In the genomic region with DNA sequence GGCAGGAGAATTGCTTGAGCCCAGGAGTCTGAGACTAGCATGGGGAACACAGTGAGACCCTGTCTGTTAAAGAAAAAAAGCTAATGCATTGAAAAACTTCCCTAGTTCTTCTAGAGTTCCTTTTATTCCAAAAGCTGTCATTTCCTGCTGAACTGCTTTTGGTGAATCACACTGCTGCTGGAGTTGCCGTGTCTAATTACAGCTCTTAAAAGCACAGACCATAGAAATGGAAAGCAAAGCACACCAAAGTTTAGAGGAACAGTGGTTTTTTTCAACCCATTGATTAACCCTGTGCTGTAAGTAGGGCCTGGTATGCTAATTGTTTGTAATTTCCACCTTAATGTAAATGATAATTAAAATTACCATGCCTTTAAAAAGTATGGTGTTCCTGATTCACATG, we compare ENCODE assay signal across 12 cellular contexts. TPM values are rescaled to one million over a fixed set of nuclear protein-coding genes. Genes with fewer than 3 reads are reported as not detected.
DNase-seq lines count a peak whose midpoint lies in the region; ATAC-seq and TF ChIP-seq lines count a peak whose summit lies in the region.
"Had no signal": no experiment of that assay in that cellular context is flagged by ENCODE, and none has a peak within 500 bp of the region (broad histone marks: within the 10 kb centered on the region; RNA-seq: fewer than 3 reads in every experiment).

No MANE protein-coding gene starts in this region.

- H3K4me3 Mint-ChIP-seq in osteocyte (ENCODE audit: unreplicated experiment), result no peak overlapping the region

- no peak overlapping the region for H2AFZ ChIP-seq in fibroblast of lung (ENCODE audit: low read length)

- H4K20me1 ChIP-seq in fibroblast of lung (ENCODE audit: control insufficient read depth, extremely low read depth, insufficient read depth, low read length), result no peaks in the 10 kb centered on the region

- no peaks in the 10 kb centered on the region for H3K9me3 Mint-ChIP-seq in osteocyte (ENCODE audit: unreplicated experiment)
- H3K9me3 Mint-ChIP-seq: activated naive CD4-positive, alpha-beta T cell treated with anti-CD3 and anti-CD28 coated beads, Interleukin-2, amount 50 U/mL, for 72 hours had no signal

- H3K4me3 ChIP-seq in HAP-1, result no peak overlapping the region
- H3K4me3 ChIP-seq in SJCRH30, result no peak overlapping the region
- no peak overlapping the region for H3K4me3 ChIP-seq in fibroblast of lung (replicated peaks in 1 of 4; ENCODE audit: control extremely low read depth in 1 of 4, insufficient read depth in 1 of 4, low read depth in 3 of 4, low read length in 4 of 4)
- H3K4me3 ChIP-seq: skin epidermis had no signal

- H3K9ac ChIP-seq in fibroblast of lung (ENCODE audit: insufficient read depth, low read length), result no peak overlapping the region

- H3K27me3 ChIP-seq in HAP-1 (ENCODE audit: low read depth), result no peaks in the 10 kb centered on the region
- H3K27me3 ChIP-seq in SJCRH30, result no peaks in the 10 kb centered on the region
- H3K27me3 ChIP-seq in fibroblast of lung (ENCODE audit: control insufficient read depth, insufficient read depth, low read length), result no peaks in the 10 kb centered on the region

- no peak for ATAC-seq in GM18498 (IDR thresholded peaks at IDR 0.05; ENCODE audit: unreplicated experiment)
- ATAC-seq: activated naive CD4-positive, alpha-beta T cell treated with anti-CD3 and anti-CD28 coated beads, Interleukin-2, amount 50 U/mL, for 72 hours had no signal

- peak overlapping the region; percentile 33 for H3K4me2 ChIP-seq in fibroblast of lung (ENCODE audit: extremely low read depth, insufficient read depth, low read length)

- peaks cover 65% of the 10 kb centered on the region for H3K4me1 Mint-ChIP-seq in osteocyte (ENCODE audit: unreplicated experiment)

- H3K79me2 ChIP-seq in fibroblast of lung (ENCODE audit: control insufficient read depth, insufficient read depth, low read length), result peaks cover 36% of the 10 kb centered on the region

- H3K27ac ChIP-seq in SJCRH30 (peak overlapping the region; percentile 87), fibroblast of lung (ENCODE audit: insufficient read depth, low read length) (peak overlapping the region; percentile 57)

- peaks cover 13% of the 10 kb centered on the region for H3K4me1 ChIP-seq in HAP-1
- peaks cover 53% of the 10 kb centered on the region for H3K4me1 ChIP-seq in SJCRH30
- H3K4me1 ChIP-seq in fibroblast of lung (ENCODE audit: control insufficient read depth, extremely low read depth, insufficient read depth, low read length), result peaks cover 27% of the 10 kb centered on the region

- peak overlapping the region; percentile 78 for H3K27ac Mint-ChIP-seq in osteocyte (ENCODE audit: unreplicated experiment)
- H3K27ac Mint-ChIP-seq: activated naive CD4-positive, alpha-beta T cell treated with anti-CD3 and anti-CD28 coated beads, Interleukin-2, amount 50 U/mL, for 72 hours had no signal

- DNase-seq in HAP-1 (ENCODE audit: low spot score in 2 of 2) (peak; percentile 29 to 71), SJCRH30 (peak; percentile 60 to 87), fibroblast of lung (ENCODE audit: low read depth in 2 of 2) (peak; percentile 70 to 82), osteocyte (ENCODE audit: extremely low spot score, unreplicated experiment) (no peak), NCI-H1694 (lab: John Stamatoyannopoulos, UW) (no peak), medulla oblongata (ENCODE audit: extremely low spot score) (no peak), NK-92 (lab: John Stamatoyannopoulos, UW; ENCODE audit: unreplicated experiment) (no peak)
- DNase-seq: NCI-H526 treated with DMSO at 0.1 percent for 48 hours; stimulated activated naive CD4-positive, alpha-beta T cell treated with Interleukin-2 at 50 U/mL for 16 hours had no signal

- peaks cover 59% of the 10 kb centered on the region for H3K36me3 ChIP-seq in HAP-1 (replicated peaks)
- H3K36me3 ChIP-seq in SJCRH30, result peaks cover 78% of the 10 kb centered on the region
- H3K36me3 ChIP-seq in fibroblast of lung (ENCODE audit: control insufficient read depth, insufficient read depth, low read length), result peaks cover 16% of the 10 kb centered on the region

- H3K27me3 Mint-ChIP-seq in osteocyte (ENCODE audit: unreplicated experiment), result no peaks in the 10 kb centered on the region

- H3K9me3 ChIP-seq in HAP-1 (no peaks in the 10 kb centered on the region), SJCRH30 (replicated peaks) (no peaks in the 10 kb centered on the region), fibroblast of lung (ENCODE audit: control insufficient read depth, insufficient read depth, low read depth, low read length) (no peaks in the 10 kb centered on the region)

- no peak for TF ChIP-seq CTCF in fibroblast of lung (conservative IDR thresholded peaks at IDR 0.05 in 1 of 2, IDR thresholded peaks at IDR 0.05 in 1 of 2; ENCODE audit: low read depth in 1 of 2, low read length in 2 of 2)
- TF ChIP-seq CTCF in osteocyte (IDR thresholded peaks at IDR 0.05), result no peak

- peaks cover 63% of the 10 kb centered on the region for H3K36me3 Mint-ChIP-seq in osteocyte (ENCODE audit: unreplicated experiment)

- in situ Hi-C loops in HAP-1 (cut with MboI; ENCODE audit: low sequenced_read_pairs), result no loop called here

RNA-seq across cellular contexts. Expression of gene SEPTIN11, which starts 52.4 kb away (rescaled TPM):
- 281 and 294 TPM in 2 replicates for total RNA-seq in SJCRH30 (2014; rRNA removed; shearing (Covaris generic))
- total RNA-seq in fibroblast of lung (293 and 688 TPM in 2 replicates), osteocyte (460 and 476 TPM in 2 replicates)
- polyA plus RNA-seq in fibroblast of lung, result 521 and 1,286 TPM in 2 replicates
- polyA plus RNA-seq in fibroblast of lung (2012), result 255 and 662 TPM in 2 replicates
- 89.2 and 208 TPM in 2 replicates for polyA minus RNA-seq in fibroblast of lung (ENCODE audit: low replicate concordance)

Comparison
In these comparisons a context has a peak if more than half of its experiments do, and no peak if none do; other contexts are left out.
1. DNase-seq: peak in HAP-1 (2 of 2), SJCRH30 (2 of 2) and fibroblast of lung (2 of 2); none in osteocyte (single experiment), NCI-H1694 (single experiment), medulla oblongata (single experiment) and NK-92 (single experiment).